In genomic region chr17:19002805-19003542, GRCh38 we compare ENCODE assay signal across 9 cellular contexts. TPM values are rescaled to one million over a fixed set of nuclear protein-coding genes. Genes with fewer than 3 reads are reported as not detected.
DNase-seq lines count a peak whose midpoint lies in the region; ATAC-seq, FAIRE-seq and TF ChIP-seq lines count a peak whose summit lies in the region.
"Had no signal": no experiment of that assay in that cellular context is flagged by ENCODE, and none has a peak within 500 bp of the region (broad histone marks: within the 10 kb centered on the region; RNA-seq: fewer than 3 reads in every experiment).

No MANE protein-coding gene starts in this region.

- H3K36me3 Mint-ChIP-seq in GM23338 (ENCODE audit: low read depth), result peaks cover 20% of the 10 kb centered on the region

- H3K27me3 ChIP-seq in GM23338 (ENCODE audit: insufficient read depth) (no peaks in the 10 kb centered on the region), small intestine (ENCODE audit: control insufficient read depth in 2 of 2, insufficient read depth in 2 of 2, low read length in 2 of 2) (no peaks in the 10 kb centered on the region), prostate gland (replicated peaks; ENCODE audit: insufficient read depth) (no peaks in the 10 kb centered on the region)

- TF ChIP-seq CTCF in GM23338 (conservative IDR thresholded peaks at IDR 0.05; ENCODE audit: low read depth in 2 of 2), result no peak
- no peak for TF ChIP-seq CTCF in prostate gland (IDR thresholded peaks at IDR 0.05)

- H4K20me1 ChIP-seq in GM23338 (replicated peaks; ENCODE audit: insufficient read depth), result peaks cover 18% of the 10 kb centered on the region

- H3K36me3 ChIP-seq in GM23338 (ENCODE audit: insufficient read depth) (peaks cover 6% of the 10 kb centered on the region; the same call in 1 of the 2 replicates), small intestine (ENCODE audit: control insufficient read depth in 2 of 2, insufficient read depth in 2 of 2, low read length in 2 of 2) (no peaks in the 10 kb centered on the region), prostate gland (no peaks in the 10 kb centered on the region)

- H3K4me1 ChIP-seq in GM23338 (ENCODE audit: insufficient read depth), result peaks cover 15% of the 10 kb centered on the region
- no peaks in the 10 kb centered on the region for H3K4me1 ChIP-seq in small intestine (ENCODE audit: control insufficient read depth in 2 of 2, insufficient read depth in 1 of 2, low read depth in 1 of 2, low read length in 1 of 2)
- H3K4me1 ChIP-seq in prostate gland (replicated peaks), result no peaks in the 10 kb centered on the region

- WGBS in small intestine, 3 donors, result 32 to 59% (median 38%) methylated on average over 11 of the region's 11 CpGs
- WGBS in prostate gland, result 89% methylated on average over 11 of the region's 11 CpGs

- H3K4me1 Mint-ChIP-seq in GM23338, result peaks cover 14% of the 10 kb centered on the region

- 0 out of 2 replicates have a peak overlapping the region, but pooled peaks have one; percentile 56 for H3K27ac Mint-ChIP-seq in GM23338

- peaks cover 15% of the 10 kb centered on the region; the same call in 2 of the 3 replicates for H3K9me3 Mint-ChIP-seq in GM23338

- peak overlapping the region; percentile 81 for H3K4me3 ChIP-seq in GM23338
- peak overlapping the region; percentile 32 to 65 for H3K4me3 ChIP-seq in small intestine (ENCODE audit: low read depth in 1 of 2, low read length in 2 of 2)
- H3K4me3 ChIP-seq in prostate gland, result no peak overlapping the region

- no peaks in the 10 kb centered on the region for H3K9me2 ChIP-seq in GM23338 (ENCODE audit: insufficient read depth)

- ATAC-seq in GM23338, result peak; percentile 14
- ATAC-seq in GM21723 (IDR thresholded peaks at IDR 0.05; ENCODE audit: unreplicated experiment), result no peak

- peaks cover 3% of the 10 kb centered on the region for H3K27me3 Mint-ChIP-seq in GM23338 (ENCODE audit: insufficient read depth, low read depth, poor library complexity)

- H2AFZ ChIP-seq in GM23338, result no peak overlapping the region

- 0 out of 2 replicates have a peak, but pooled peaks cover 4% of the 10 kb centered on the region for H3F3A ChIP-seq in GM23338 (replicated peaks; ENCODE audit: low read depth)

- no peaks in the 10 kb centered on the region for H3K9me3 ChIP-seq in small intestine (ENCODE audit: control insufficient read depth, low read depth)
- no peaks in the 10 kb centered on the region for H3K9me3 ChIP-seq in prostate gland

- peak overlapping the region; percentile 92 for H3K4me2 ChIP-seq in GM23338

- TF ChIP-seq POLR2A in prostate gland (IDR thresholded peaks at IDR 0.05), result no peak

- intact Hi-C loops in prostate gland (cut with DNase I), result loop anchor here (5.0 kb wide), 1 partner anchor 41 kb away; no protein-coding TSS in a partner anchor

- peaks cover 46% of the 10 kb centered on the region for H3K79me2 ChIP-seq in GM23338 (replicated peaks; ENCODE audit: insufficient read depth)

- H3K27ac ChIP-seq in GM23338 (ENCODE audit: low read depth) (no peak overlapping the region), small intestine (ENCODE audit: low read depth in 1 of 2, low read length in 1 of 2) (peak overlapping the region in 1 of 2 donors; percentile 76), prostate gland (no peak overlapping the region)

- DNase-seq in GM23338 (ENCODE audit: low spot score) (no peak), fibroblast of peridontal ligament (ENCODE audit: extremely low read depth) (peak; percentile 13), small intestine (peak; percentile 33), prostate gland (ENCODE audit: low spot score) (no peak), AML-193 (lab: John Stamatoyannopoulos, UW) (no peak), iPS-NIHi7 (ENCODE audit: extremely low spot score) (no peak)
- DNase-seq in activated CD4-positive, alpha-beta T cell treated with anti-CD3 and anti-CD28 coated beads, Interleukin-2, amount 50 U/mL, for 1 hour, result peak; percentile 24
- DNase-seq: OCI-M1 had no signal

- H3K4me3 Mint-ChIP-seq in GM23338, result peak overlapping the region; percentile 92

- FAIRE-seq in small intestine (lab: Jason Lieb, UNC), result no peak

TF ChIP-seq in GM23338, 12 proteins besides CTCF, POLR2A, EP300 and RAD21 (continues in another document):
- TF ChIP-seq ZNF331 (CRISPR knock-in tag; IDR thresholded peaks at IDR 0.05; ENCODE audit: low read depth) (no peak), POLR2AphosphoS5 (IDR thresholded peaks at IDR 0.05; ENCODE audit: low read depth) (no peak), CREB1 (CRISPR knock-in tag; IDR thresholded peaks at IDR 0.05; ENCODE audit: low read depth) (no peak), ETS1 (IDR thresholded peaks at IDR 0.05) (no peak), ZNF114 (CRISPR knock-in tag; IDR thresholded peaks at IDR 0.05) (no peak), EZH2phosphoT487 (IDR thresholded peaks at IDR 0.05; ENCODE audit: unreplicated experiment) (no peak), STAT1 (IDR thresholded peaks at IDR 0.05; ENCODE audit: unreplicated experiment) (no peak), JUNB (IDR thresholded peaks at IDR 0.05; ENCODE audit: unreplicated experiment) (no peak), NANOG (IDR thresholded peaks at IDR 0.05; ENCODE audit: borderline replicate concordance) (no peak), EZH2 (IDR thresholded peaks at IDR 0.05; ENCODE audit: low read depth, unreplicated experiment) (no peak)
- TF ChIP-seq, protein P1, sequence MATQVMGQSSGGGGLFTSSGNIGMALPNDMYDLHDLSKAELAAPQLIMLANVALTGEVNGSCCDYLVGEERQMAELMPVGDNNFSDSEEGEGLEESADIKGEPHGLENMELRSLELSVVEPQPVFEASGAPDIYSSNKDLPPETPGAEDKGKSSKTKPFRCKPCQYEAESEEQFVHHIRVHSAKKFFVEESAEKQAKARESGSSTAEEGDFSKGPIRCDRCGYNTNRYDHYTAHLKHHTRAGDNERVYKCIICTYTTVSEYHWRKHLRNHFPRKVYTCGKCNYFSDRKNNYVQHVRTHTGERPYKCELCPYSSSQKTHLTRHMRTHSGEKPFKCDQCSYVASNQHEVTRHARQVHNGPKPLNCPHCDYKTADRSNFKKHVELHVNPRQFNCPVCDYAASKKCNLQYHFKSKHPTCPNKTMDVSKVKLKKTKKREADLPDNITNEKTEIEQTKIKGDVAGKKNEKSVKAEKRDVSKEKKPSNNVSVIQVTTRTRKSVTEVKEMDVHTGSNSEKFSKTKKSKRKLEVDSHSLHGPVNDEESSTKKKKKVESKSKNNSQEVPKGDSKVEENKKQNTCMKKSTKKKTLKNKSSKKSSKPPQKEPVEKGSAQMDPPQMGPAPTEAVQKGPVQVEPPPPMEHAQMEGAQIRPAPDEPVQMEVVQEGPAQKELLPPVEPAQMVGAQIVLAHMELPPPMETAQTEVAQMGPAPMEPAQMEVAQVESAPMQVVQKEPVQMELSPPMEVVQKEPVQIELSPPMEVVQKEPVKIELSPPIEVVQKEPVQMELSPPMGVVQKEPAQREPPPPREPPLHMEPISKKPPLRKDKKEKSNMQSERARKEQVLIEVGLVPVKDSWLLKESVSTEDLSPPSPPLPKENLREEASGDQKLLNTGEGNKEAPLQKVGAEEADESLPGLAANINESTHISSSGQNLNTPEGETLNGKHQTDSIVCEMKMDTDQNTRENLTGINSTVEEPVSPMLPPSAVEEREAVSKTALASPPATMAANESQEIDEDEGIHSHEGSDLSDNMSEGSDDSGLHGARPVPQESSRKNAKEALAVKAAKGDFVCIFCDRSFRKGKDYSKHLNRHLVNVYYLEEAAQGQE (IDR thresholded peaks at IDR 0.05; ENCODE audit: unreplicated experiment), result no peak

RNA-seq across cellular contexts. Expression of gene FAM83G, which starts 1.6 kb away (rescaled TPM):
- 44.5 and 46.6 TPM in 2 replicates for total RNA-seq in GM23338 (2014; rRNA removed; shearing (Covaris generic))
- polyA plus RNA-seq in GM23338 (2016; fragmentation: Nextera tagmentation; extraction: Ambion mirVana), result 7.6 and 8.5 TPM in 2 replicates
- 10 to 100 TPM; 17.1 to 37.3 (median 23.0) TPM for polyA plus RNA-seq in small intestine
- 1 to 10 TPM; 7.3 to 9.5 TPM for total RNA-seq in prostate gland

RNA-seq across cellular contexts. Expression of gene GRAP, which starts 43.8 kb away (rescaled TPM):
- total RNA-seq in GM23338 (2014; rRNA removed; shearing (Covaris generic)), result 0.24 and 0.27 TPM in 2 replicates
- 0.47 TPM in 1 of 2 replicates, not detected in the other for polyA plus RNA-seq in GM23338 (2016; fragmentation: Nextera tagmentation; extraction: Ambion mirVana)
- polyA plus RNA-seq in small intestine, result 1 to 10 TPM in 2 of 3 donors, not detected in 1; 5.9 to 8.1 TPM
- total RNA-seq in prostate gland, result 10 to 100 TPM in 1 of 2 donors, under 1 TPM in 1; 0.27 to 11.1 TPM

RNA-seq across cellular contexts. Expression of gene SLC5A10, which starts 51.0 kb away (rescaled TPM):
- total RNA-seq in GM23338 (2014; rRNA removed; shearing (Covaris generic)), result 0.10 TPM in 1 of 2 replicates, not detected in the other
- polyA plus RNA-seq in GM23338 (2016; fragmentation: Nextera tagmentation; extraction: Ambion mirVana) (not detected in 2 replicates), small intestine (under 1 TPM in 2 of 3 donors, not detected in 1; 0.09 to 0.27 TPM)
- not detected for total RNA-seq in prostate gland

Comparison
In these comparisons a context has a peak if more than half of its experiments do, and no peak if none do; other contexts are left out.
1. DNase-seq: peak in activated CD4-positive, alpha-beta T cell treated with anti-CD3 and anti-CD28 coated beads, Interleukin-2, amount 50 U/mL, for 1 hour (single experiment), fibroblast of peridontal ligament (single experiment) and small intestine (single experiment); none in GM23338 (single experiment), prostate gland (single experiment), AML-193 (0 of 2) and iPS-NIHi7 (single experiment).
2. H3K4me3 ChIP-seq: peak in GM23338 (single experiment) and small intestine (2 of 2); none in prostate gland (0 of 2).